In the genomic region with DNA sequence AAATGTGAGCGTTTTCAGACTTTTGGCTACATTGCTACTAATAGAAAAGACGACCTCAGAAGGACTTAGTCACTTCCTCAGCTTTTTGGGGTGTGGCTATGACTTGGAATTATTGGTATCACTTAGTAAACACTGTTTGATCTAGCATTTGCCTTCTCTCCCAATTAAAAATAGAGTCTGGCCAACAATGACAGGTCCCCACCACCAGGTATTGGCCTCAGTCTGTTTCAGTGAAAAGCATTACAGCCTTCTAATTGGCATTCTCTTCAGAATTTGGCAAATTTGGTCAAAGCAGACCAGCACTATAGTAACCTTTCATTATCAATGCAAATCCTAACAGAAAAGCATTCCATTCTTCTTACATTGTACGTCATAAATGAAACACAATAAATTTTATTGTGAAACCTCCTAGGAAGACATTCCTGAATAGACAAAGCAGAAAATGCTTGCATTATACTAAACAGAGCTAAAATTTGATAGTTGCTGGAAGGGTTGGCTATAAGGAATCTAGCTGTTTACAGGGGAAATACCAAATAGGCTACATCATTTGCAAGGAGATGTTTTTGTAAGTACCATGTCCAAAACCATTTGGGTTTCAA, we compare ENCODE assay signal across 10 cellular contexts.
DNase-seq lines count a peak whose midpoint lies in the region; ATAC-seq and TF ChIP-seq lines count a peak whose summit lies in the region.
"Had no signal": no experiment of that assay in that cellular context is flagged by ENCODE, and none has a peak within 500 bp of the region (broad histone marks: within the 10 kb centered on the region; RNA-seq: fewer than 3 reads in every experiment).

No MANE protein-coding gene starts in this region.

- H3K9me3 ChIP-seq in HUES48 (ENCODE audit: control insufficient read depth, insufficient read depth, low read length): no peaks in the 10 kb centered on the region
- no peaks in the 10 kb centered on the region for H3K9me3 ChIP-seq in muscle layer of colon (ENCODE audit: low read length)
- no peaks in the 10 kb centered on the region for H3K9me3 ChIP-seq in lower lobe of right lung

- H3K9ac ChIP-seq in HUES48 (ENCODE audit: low read depth, low read length) (no peak overlapping the region), muscle layer of colon (ENCODE audit: low read length) (no peak overlapping the region)

- TF ChIP-seq CTCF in brain (conservative IDR thresholded peaks at IDR 0.05) (no peak), lower lobe of right lung (IDR thresholded peaks at IDR 0.05) (no peak)

- no peaks in the 10 kb centered on the region for H3K27me3 ChIP-seq in HUES48 (ENCODE audit: control insufficient read depth, insufficient read depth, low read length)
- H3K27me3 ChIP-seq in muscle layer of colon (ENCODE audit: control insufficient read depth in 1 of 2, insufficient read depth in 2 of 2, low read length in 2 of 2): no peaks in the 10 kb centered on the region
- no peaks in the 10 kb centered on the region for H3K27me3 ChIP-seq in lower lobe of right lung (ENCODE audit: low read depth)

- ATAC-seq in HG02678 (IDR thresholded peaks at IDR 0.05; ENCODE audit: unreplicated experiment): no peak
- ATAC-seq in esophagus mucosa: no peak
- no peak for ATAC-seq in lower lobe of right lung
- ATAC-seq: naive thymus-derived CD4-positive, alpha-beta T cell had no signal

- H3K27me3 Mint-ChIP-seq in brain: no peaks in the 10 kb centered on the region

- H3K4me3 ChIP-seq in HUES48 (ENCODE audit: low read depth, low read length) (no peak overlapping the region), muscle layer of colon (ENCODE audit: low read depth in 1 of 2, low read length in 2 of 2) (peak overlapping the region in 1 of 2 donors; percentile 12), lower lobe of right lung (no peak overlapping the region)

- H3K36me3 ChIP-seq in HUES48 (ENCODE audit: control insufficient read depth, insufficient read depth, low read length) (no peaks in the 10 kb centered on the region), muscle layer of colon (ENCODE audit: insufficient read depth, low read length) (no peaks in the 10 kb centered on the region), lower lobe of right lung (no peaks in the 10 kb centered on the region)

- no peaks in the 10 kb centered on the region for H3K36me3 Mint-ChIP-seq in brain
- H3K36me3 Mint-ChIP-seq: naive thymus-derived CD4-positive, alpha-beta T cell had no signal

- peak; percentile 72 for DNase-seq in AG08395 (ENCODE audit: low spot score)
- no peak for DNase-seq in HuH-7 (ENCODE audit: low spot score)
- DNase-seq in lower lobe of right lung: no peak
- DNase-seq: activated CD8-positive, alpha-beta memory T cell treated with anti-CD3 and anti-CD28 coated beads, Interleukin-2, amount 50 U/mL, for 4 hours; naive thymus-derived CD4-positive, alpha-beta T cell had no signal

- H3K4me3 Mint-ChIP-seq in brain: peak overlapping the region in 1 of 5 experiments; percentile 39
- H3K4me3 Mint-ChIP-seq: naive thymus-derived CD4-positive, alpha-beta T cell had no signal

- peaks cover 0 to 4% (median 0%) of the 10 kb centered on the region in 5 experiments for H3K9me3 Mint-ChIP-seq in brain

- H3K4me1 Mint-ChIP-seq in brain: peaks cover 49% of the 10 kb centered on the region
- H3K4me1 Mint-ChIP-seq: naive thymus-derived CD4-positive, alpha-beta T cell had no signal

- H3K27ac ChIP-seq in HUES48 (ENCODE audit: low read depth, low read length) (peak overlapping the region; percentile 37), muscle layer of colon (ENCODE audit: low read depth, low read length) (peak overlapping the region; percentile 56), lower lobe of right lung (no peak overlapping the region)

- peak overlapping the region in 4 of 5 experiments; percentile 5 to 76 (median 33) for H3K27ac Mint-ChIP-seq in brain
- H3K27ac Mint-ChIP-seq: naive thymus-derived CD4-positive, alpha-beta T cell had no signal

- intact Hi-C loops in lower lobe of right lung (cut with DNase I): no loop called here

- peaks cover 20% of the 10 kb centered on the region for H3K4me1 ChIP-seq in HUES48 (ENCODE audit: control insufficient read depth, insufficient read depth, low read length)
- H3K4me1 ChIP-seq in muscle layer of colon (ENCODE audit: insufficient read depth, low read length): peaks cover 38% of the 10 kb centered on the region
- H3K4me1 ChIP-seq in lower lobe of right lung: peaks cover 9% of the 10 kb centered on the region
